In the genomic region with DNA sequence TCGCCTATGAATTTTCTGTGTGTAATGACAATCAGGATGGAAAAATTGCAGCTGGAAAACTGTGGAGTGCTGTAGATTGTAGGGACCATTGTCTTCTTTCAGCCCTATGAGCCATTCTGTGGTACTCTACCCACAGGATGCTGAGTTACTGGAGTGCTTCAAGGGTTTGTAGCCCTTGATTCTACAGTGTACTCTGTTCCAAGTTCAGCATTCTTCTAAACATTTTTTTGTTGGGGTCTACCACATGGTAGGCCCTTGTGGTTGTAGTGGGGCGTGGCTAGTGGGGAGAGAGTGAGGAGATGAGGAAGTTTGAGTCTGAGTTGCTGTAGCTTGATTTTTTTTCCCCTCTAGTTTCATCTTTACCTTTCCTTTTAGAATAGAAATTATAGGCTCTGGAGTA, we compare ENCODE assay signal across 8 cellular contexts. TPM values are rescaled to one million over a fixed set of nuclear protein-coding genes. Genes with fewer than 3 reads are reported as not detected.
A peak's percentile ranks its signal among the peaks of the same experiment; 100 is the strongest.
DNase-seq lines count a peak whose midpoint lies in the region; ATAC-seq and TF ChIP-seq lines count a peak whose summit lies in the region.

No MANE protein-coding gene starts in this region.

- H2AK5ac ChIP-seq in mesenchymal stem cell (ENCODE audit: low read length, severe bottlenecking), result no peak overlapping the region

- H2AFZ ChIP-seq in mesenchymal stem cell (ENCODE audit: low read depth, low read length), result peak overlapping the region; percentile 61

- no peaks in the 10 kb centered on the region for H3K36me3 Mint-ChIP-seq in activated naive CD4-positive, alpha-beta T cell treated with anti-CD3 and anti-CD28 coated beads, Interleukin-2, amount 50 U/mL, for 72 hours

- H3K18ac ChIP-seq in mesenchymal stem cell (ENCODE audit: low read depth in 1 of 2, low read length in 2 of 2), result peak overlapping the region in 1 of 2 experiments; percentile 24

- TF ChIP-seq CTCF in DOHH2 (IDR thresholded peaks at IDR 0.05; ENCODE audit: low read depth, low read length, poor library complexity, severe bottlenecking), result no peak

- H3K79me1 ChIP-seq in mesenchymal stem cell (replicated peaks; ENCODE audit: low read length, poor library complexity, severe bottlenecking), result peaks cover 9% of the 10 kb centered on the region

- peak overlapping the region in 1 of 2 experiments; percentile 41 for H3K4ac ChIP-seq in mesenchymal stem cell (ENCODE audit: low read depth in 1 of 2, low read length in 2 of 2)

- H3K79me2 ChIP-seq in DOHH2 (ENCODE audit: control insufficient read depth, low read length), result peaks cover 13% of the 10 kb centered on the region

- no peak overlapping the region for H3K14ac ChIP-seq in mesenchymal stem cell (ENCODE audit: low read length in 2 of 2)

- H4K8ac ChIP-seq in mesenchymal stem cell (ENCODE audit: low read length), result no peak overlapping the region

- no peak overlapping the region for H2BK15ac ChIP-seq in mesenchymal stem cell (ENCODE audit: low read depth, poor library complexity, severe bottlenecking)

- no peak overlapping the region for H2BK120ac ChIP-seq in mesenchymal stem cell (ENCODE audit: low read depth, low read length)

- no peak overlapping the region for H2BK12ac ChIP-seq in mesenchymal stem cell (ENCODE audit: low read length in 2 of 2)

- H4K91ac ChIP-seq in mesenchymal stem cell (ENCODE audit: low read length), result no peak overlapping the region

- H3K23ac ChIP-seq in mesenchymal stem cell (ENCODE audit: low read length in 2 of 2), result no peak overlapping the region

- no peaks in the 10 kb centered on the region for H3K9me3 ChIP-seq in DOHH2 (ENCODE audit: control insufficient read depth, insufficient read depth, low read length)
- no peaks in the 10 kb centered on the region for H3K9me3 ChIP-seq in MG63
- no peaks in the 10 kb centered on the region for H3K9me3 ChIP-seq in mesenchymal stem cell (ENCODE audit: control insufficient read depth, low read length)

- H3K4me1 ChIP-seq in DOHH2 (ENCODE audit: control insufficient read depth, low read length) (peaks cover 21% of the 10 kb centered on the region), mesenchymal stem cell (ENCODE audit: control insufficient read depth, insufficient read depth, low read depth, low read length) (no peaks in the 10 kb centered on the region)

- H3K9ac ChIP-seq in mesenchymal stem cell (ENCODE audit: low read length), result peak overlapping the region; percentile 67

- 20% methylated on average over 1 of the region's 2 CpGs for WGBS in mesenchymal stem cell

- peak; percentile 77 for DNase-seq in MG63
- no peak for DNase-seq in activated naive CD4-positive, alpha-beta T cell treated with anti-CD3 and anti-CD28 coated beads, Interleukin-2, amount 50 U/mL, for 72 hours (ENCODE audit: low spot score in 2 of 2)
- peak; percentile 90 for DNase-seq in mesenchymal stem cell
- no peak for DNase-seq in retina
- DNase-seq in iPS-NIHi7 (ENCODE audit: extremely low spot score), result no peak
- DNase-seq in cerebellar nuclear complex (lab: John Stamatoyannopoulos, UW), result no peak

- H3K27ac Mint-ChIP-seq in activated naive CD4-positive, alpha-beta T cell treated with anti-CD3 and anti-CD28 coated beads, Interleukin-2, amount 50 U/mL, for 72 hours, result no peak overlapping the region

- H3K27ac ChIP-seq in DOHH2 (ENCODE audit: low read depth, low read length), result no peak overlapping the region
- H3K27ac ChIP-seq in mesenchymal stem cell (ENCODE audit: low read length, poor library complexity, severe bottlenecking), result peak overlapping the region; percentile 72

- H3K9me2 ChIP-seq in DOHH2 (replicated peaks; ENCODE audit: control insufficient read depth, low read length), result no peaks in the 10 kb centered on the region

- H3K9me3 Mint-ChIP-seq in activated naive CD4-positive, alpha-beta T cell treated with anti-CD3 and anti-CD28 coated beads, Interleukin-2, amount 50 U/mL, for 72 hours, result no peaks in the 10 kb centered on the region

- H3K4me2 ChIP-seq in DOHH2 (ENCODE audit: low read length) (peak overlapping the region; percentile 7; the same call in 1 of the 2 replicates), mesenchymal stem cell (ENCODE audit: low read length, poor library complexity, severe bottlenecking) (no peak overlapping the region)

- H2BK5ac ChIP-seq in mesenchymal stem cell (ENCODE audit: low read depth, low read length, poor library complexity, severe bottlenecking), result no peak overlapping the region

- H4K20me1 ChIP-seq in DOHH2 (ENCODE audit: control insufficient read depth, insufficient read depth, low read depth, low read length), result no peaks in the 10 kb centered on the region

- peak; percentile 62 for ATAC-seq in GM21526 (IDR thresholded peaks at IDR 0.05; ENCODE audit: low FRiP score, unreplicated experiment)
- peak; percentile 52 to 55 for ATAC-seq in activated naive CD4-positive, alpha-beta T cell treated with anti-CD3 and anti-CD28 coated beads, Interleukin-2, amount 50 U/mL, for 72 hours

- H3K27me3 ChIP-seq in DOHH2 (ENCODE audit: control insufficient read depth, low read length) (no peaks in the 10 kb centered on the region), MG63 (no peaks in the 10 kb centered on the region), mesenchymal stem cell (ENCODE audit: control insufficient read depth in 1 of 2, insufficient read depth in 1 of 2, low read length in 2 of 2) (no peaks in the 10 kb centered on the region)

- H3F3A ChIP-seq in DOHH2 (ENCODE audit: control insufficient read depth, insufficient read depth), result no peaks in the 10 kb centered on the region

- H3K36me3 ChIP-seq in DOHH2 (ENCODE audit: control insufficient read depth, low read length) (no peaks in the 10 kb centered on the region), MG63 (no peaks in the 10 kb centered on the region; the same call in 1 of the 2 replicates), mesenchymal stem cell (ENCODE audit: control insufficient read depth in 1 of 2, insufficient read depth in 2 of 2, low read depth in 1 of 2, low read length in 2 of 2) (no peaks in the 10 kb centered on the region)

- H3K4me3 ChIP-seq in DOHH2 (ENCODE audit: low read length), result no peak overlapping the region
- no peak overlapping the region for H3K4me3 ChIP-seq in MG63
- no peak overlapping the region for H3K4me3 ChIP-seq in mesenchymal stem cell (ENCODE audit: insufficient read depth in 1 of 2, low read depth in 1 of 2, low read length in 2 of 2)

RNA-seq across cellular contexts. Expression of gene REEP3, which starts 33.5 kb away (rescaled TPM):
- 18.5 and 61.6 TPM in 2 replicates for total RNA-seq in MG63 (2014; rRNA removed; shearing (Covaris generic); ENCODE audit: low replicate concordance)
- 10 to 100 TPM in 1 of 2 donors, 1 to 10 TPM in 1; 6.9 to 15.6 TPM for total RNA-seq in activated naive CD4-positive, alpha-beta T cell treated with anti-CD3 and anti-CD28 coated beads, Interleukin-2, amount 50 U/mL, for 72 hours
- 38.5 TPM for polyA plus RNA-seq in mesenchymal stem cell (2013, experiment 1 of 2)
- 42.0 TPM for polyA plus RNA-seq in mesenchymal stem cell (2013, experiment 2 of 2)

Comparison
In these comparisons a context has a peak if more than half of its experiments do, and no peak if none do; other contexts are left out.
1. DNase-seq: peak in MG63 (single experiment) and mesenchymal stem cell (single experiment); none in activated naive CD4-positive, alpha-beta T cell treated with anti-CD3 and anti-CD28 coated beads, Interleukin-2, amount 50 U/mL, for 72 hours (0 of 2), retina (single experiment), iPS-NIHi7 (single experiment) and cerebellar nuclear complex (0 of 2).